14 cellular contexts compared by ENCODE assay signal in the genomic region with DNA sequence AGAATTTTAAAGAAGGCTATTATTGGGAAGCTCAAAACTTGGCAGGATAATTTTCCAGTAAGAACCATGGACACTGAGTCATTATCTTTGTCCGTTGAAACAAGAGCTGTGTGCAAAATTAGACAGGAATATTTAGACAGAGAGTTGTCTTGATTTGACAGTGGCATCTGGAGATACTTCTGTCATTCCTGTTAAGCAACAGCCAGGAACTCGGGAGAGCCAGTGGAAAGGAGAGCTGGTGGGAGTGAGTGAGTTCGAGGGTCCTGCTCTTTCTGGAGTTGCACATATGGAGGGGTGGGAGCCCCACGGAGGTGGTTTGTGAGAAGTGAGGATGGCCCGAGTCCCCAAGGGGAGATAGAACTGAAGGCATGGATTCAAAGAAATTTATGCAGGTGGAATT. TPM values are rescaled to one million over a fixed set of nuclear protein-coding genes. Genes with fewer than 3 reads are reported as not detected.
DNase-seq lines count a peak whose midpoint lies in the region; ATAC-seq, FAIRE-seq and TF ChIP-seq lines count a peak whose summit lies in the region.
"Had no signal": no experiment of that assay in that cellular context is flagged by ENCODE, and none has a peak within 500 bp of the region (broad histone marks: within the 10 kb centered on the region; RNA-seq: fewer than 3 reads in every experiment).

No MANE protein-coding gene starts in this region.

- peaks cover 75% of the 10 kb centered on the region for H3K4me1 Mint-ChIP-seq in brain
- H3K4me1 Mint-ChIP-seq in naive thymus-derived CD8-positive, alpha-beta T cell = peaks cover 50 to 85% (median 77%) of the 10 kb centered on the region in 4 donors
- peaks cover 42% of the 10 kb centered on the region for H3K4me1 Mint-ChIP-seq in activated CD4-positive, alpha-beta T cell treated with anti-CD3 and anti-CD28 coated beads, Interleukin-2, amount 10 ng/mL, durations not matched to agents 7 days and 5 days

- H3K36me3 ChIP-seq in HepG2 (replicated peaks in 1 of 2; ENCODE audit: control insufficient read depth in 1 of 2, insufficient read depth in 2 of 2, low read length in 2 of 2) (peaks cover 0 to 2% of the 10 kb centered on the region in 2 experiments; a peak in 1 of 5 replicates), right lobe of liver (no peaks in the 10 kb centered on the region), aorta (ENCODE audit: control insufficient read depth in 1 of 2, insufficient read depth in 2 of 2, low read length in 1 of 2) (no peaks in the 10 kb centered on the region)

- no peak for TF ChIP-seq CTCF in HepG2 (CRISPR knock-in tag; IDR thresholded peaks at IDR 0.05)
- TF ChIP-seq CTCF in right lobe of liver (IDR thresholded peaks at IDR 0.05) = no peak
- TF ChIP-seq CTCF in brain (conservative IDR thresholded peaks at IDR 0.05) = no peak

- H3K36me3 Mint-ChIP-seq in brain = peaks cover 4% of the 10 kb centered on the region
- H3K36me3 Mint-ChIP-seq in naive thymus-derived CD8-positive, alpha-beta T cell = peaks cover under 1 to 10% (median under 1%) of the 10 kb centered on the region in 3 donors
- peaks cover 5% of the 10 kb centered on the region for H3K36me3 Mint-ChIP-seq in activated CD4-positive, alpha-beta T cell treated with anti-CD3 and anti-CD28 coated beads, Interleukin-2, amount 10 ng/mL, durations not matched to agents 7 days and 5 days (ENCODE audit: low read depth)

- peak overlapping the region; percentile 94 for H3K27ac ChIP-seq in HepG2 (ENCODE audit: extremely low read length, insufficient read depth, low read length)
- no peak overlapping the region for H3K27ac ChIP-seq in right lobe of liver
- H3K27ac ChIP-seq in aorta (ENCODE audit: low read depth in 1 of 2, low read length in 2 of 2) = no peak overlapping the region

- WGBS in HepG2 (ENCODE audit: low lambda C conversion rate) = 48% methylated on average over 5 of the region's 5 CpGs
- WGBS in right lobe of liver (ENCODE audit: insufficient coverage, low coverage, low lambda C conversion rate, missing lambda C conversion rate) = 59% methylated on average over 5 of the region's 5 CpGs
- WGBS in aorta, 2 donors = 80% methylated on average over 5 of the region's 5 CpGs

- H3K4me2 ChIP-seq in HepG2 (ENCODE audit: low read depth, low read length) = peak overlapping the region; percentile 94

- H3K9ac ChIP-seq in HepG2 (ENCODE audit: insufficient read depth, low read depth, low read length) = peak overlapping the region; percentile 42

- FAIRE-seq in HepG2 (lab: Jason Lieb, UNC) = no peak

- H3K27me3 Mint-ChIP-seq in brain = peaks cover 9% of the 10 kb centered on the region
- H3K27me3 Mint-ChIP-seq in naive thymus-derived CD8-positive, alpha-beta T cell = no peaks in the 10 kb centered on the region
- no peaks in the 10 kb centered on the region for H3K27me3 Mint-ChIP-seq in activated CD4-positive, alpha-beta T cell treated with anti-CD3 and anti-CD28 coated beads, Interleukin-2, amount 10 ng/mL, durations not matched to agents 7 days and 5 days

- H4K20me1 ChIP-seq in HepG2 (ENCODE audit: insufficient read depth, low read length) = peaks cover 15% of the 10 kb centered on the region

- H3K79me2 ChIP-seq in HepG2 (ENCODE audit: insufficient read depth, low read length) = peaks cover 74% of the 10 kb centered on the region

- CTCF ChIA-PET in HepG2 (lab: Yijun Ruan, JAX; ENCODE audit: low intra/inter-chr PET ratio, low total read pairs) = no interaction called here
- CTCF ChIA-PET in activated CD4-positive, alpha-beta T cell treated with anti-CD3 and anti-CD28 coated beads, Interleukin-2, amount 10 ng/mL, durations not matched to agents 7 days and 5 days (lab: Charles Lee) = interaction anchor here (1.3 kb wide), 1 partner anchor 11 kb away, joined by 3 read pairs; no protein-coding TSS in a partner anchor

- no peak for TF ChIP-seq RAD21 in HepG2 (CRISPR knock-in tag; IDR thresholded peaks at IDR 0.05)

- H2AFZ ChIP-seq in HepG2 (ENCODE audit: low read length) = no peak overlapping the region

- TF ChIP-seq EP300 in HepG2 (IDR thresholded peaks at IDR 0.05; ENCODE audit: low read depth in 2 of 2, low read length in 2 of 2) = no peak
- no peak for TF ChIP-seq EP300 in HepG2 (CRISPR knock-in tag; IDR thresholded peaks at IDR 0.05; ENCODE audit: borderline replicate concordance)

- POLR2A ChIA-PET in HepG2 (lab: Yijun Ruan, JAX) = interaction anchor here (6.5 kb wide), 1 partner anchor 31 kb away, joined by 46 read pairs; no protein-coding TSS in a partner anchor
- POLR2A ChIA-PET in naive thymus-derived CD8-positive, alpha-beta T cell (lab: Charles Lee) = no interaction called here
- POLR2A ChIA-PET in activated CD4-positive, alpha-beta T cell treated with anti-CD3 and anti-CD28 coated beads, Interleukin-2, amount 10 ng/mL, durations not matched to agents 7 days and 5 days (lab: Charles Lee) = no interaction called here

- H3K4me1 ChIP-seq in HepG2 (ENCODE audit: insufficient read depth, low read length) (peaks cover 79% of the 10 kb centered on the region), right lobe of liver (peaks cover 0 to 74% (median 17%) of the 10 kb centered on the region in 4 donors), aorta (ENCODE audit: control insufficient read depth in 1 of 2, insufficient read depth in 2 of 2, low read length in 2 of 2) (peaks cover 0 to 4% of the 10 kb centered on the region in 2 donors)

- H3K27ac Mint-ChIP-seq in brain = peak overlapping the region in 3 of 5 experiments; percentile 8 to 83 (median 16)
- H3K27ac Mint-ChIP-seq in naive thymus-derived CD8-positive, alpha-beta T cell = peak overlapping the region in 7 of 10 donors; percentile 20 to 82 (median 52)
- no peak overlapping the region for H3K27ac Mint-ChIP-seq in activated CD4-positive, alpha-beta T cell treated with anti-CD3 and anti-CD28 coated beads, Interleukin-2, amount 10 ng/mL, durations not matched to agents 7 days and 5 days

- DNase-seq in HepG2 (ENCODE audit: low spot score) = no peak
- no peak for DNase-seq in right lobe of liver
- no peak for DNase-seq in naive thymus-derived CD8-positive, alpha-beta T cell
- DNase-seq in aorta = no peak
- no peak for DNase-seq in effector CD4-positive, alpha-beta T cell
- DNase-seq in NCI-H2029 treated with DMSO at 0.1 percent for 48 hours (lab: John Stamatoyannopoulos, UW) = no peak
- DNase-seq in activated CD4-positive, alpha-beta T cell treated with anti-CD3 and anti-CD28 coated beads, Interleukin-2, amount 10 ng/mL, durations not matched to agents 7 days and 5 days = no peak
- DNase-seq: activated CD8-positive, alpha-beta memory T cell treated with anti-CD3 and anti-CD28 coated beads, Interleukin-2, amount 50 U/mL, for 48 hours; activated naive CD4-positive, alpha-beta T cell treated with anti-CD3 and anti-CD28 coated beads, Interleukin-2, amount 50 U/mL, for 16 hours; DMS 273 treated with DMSO at 0.1 percent for 48 hours; NCI-H1436; NK-92 treated with Interleukin-12 subunit alpha and Interleukin-12 subunit beta, amount 100 ng/mL, for 24 hours; substantia nigra had no signal

- no peak for ATAC-seq in HepG2
- no peak for ATAC-seq in right lobe of liver
- no peak for ATAC-seq in naive thymus-derived CD8-positive, alpha-beta T cell
- ATAC-seq in aorta (ENCODE audit: low FRiP score) = no peak

- H3K9me3 Mint-ChIP-seq in brain = peaks cover 0 to 4% (median 3%) of the 10 kb centered on the region in 5 experiments
- H3K9me3 Mint-ChIP-seq in naive thymus-derived CD8-positive, alpha-beta T cell = peaks cover 0 to 2% (median 0%) of the 10 kb centered on the region in 9 donors
- no peaks in the 10 kb centered on the region for H3K9me3 Mint-ChIP-seq in activated CD4-positive, alpha-beta T cell treated with anti-CD3 and anti-CD28 coated beads, Interleukin-2, amount 10 ng/mL, durations not matched to agents 7 days and 5 days

- in situ Hi-C loops in HepG2 (cut with HindIII; ENCODE audit: extremely low pct_ligation_motif_present, low pct_unique_long_range_greater_than_20kb) = no loop called here

- H3K4me3 ChIP-seq in HepG2 (replicated peaks in 1 of 3; ENCODE audit: insufficient read depth in 1 of 3, low read depth in 2 of 3, low read length in 3 of 3) (peak overlapping the region; percentile 2 to 74 (median 49); a peak in 4 of 6 replicates), right lobe of liver (no peak overlapping the region), aorta (ENCODE audit: low read length in 2 of 2) (no peak overlapping the region)

- no peaks in the 10 kb centered on the region; a peak in 1 of 5 replicates for H3K27me3 ChIP-seq in HepG2 (ENCODE audit: control insufficient read depth in 1 of 2, insufficient read depth in 2 of 2, low read length in 2 of 2)
- no peaks in the 10 kb centered on the region for H3K27me3 ChIP-seq in right lobe of liver
- H3K27me3 ChIP-seq in aorta (ENCODE audit: control insufficient read depth in 1 of 2, insufficient read depth in 2 of 2, low read length in 1 of 2) = no peaks in the 10 kb centered on the region

- TF ChIP-seq POLR2A in HepG2 (IDR thresholded peaks at IDR 0.05; ENCODE audit: insufficient read depth in 1 of 2, low read depth in 2 of 2, low read length in 2 of 2) = no peak
- no peak for TF ChIP-seq POLR2A in right lobe of liver (IDR thresholded peaks at IDR 0.05)

- H3K9me3 ChIP-seq in HepG2 (ENCODE audit: low read length) = no peaks in the 10 kb centered on the region
- H3K9me3 ChIP-seq in right lobe of liver = no peaks in the 10 kb centered on the region
- no peaks in the 10 kb centered on the region for H3K9me3 ChIP-seq in aorta (ENCODE audit: control insufficient read depth, low read length)

- BruUV-seq in HepG2 (replicated peaks; lab: Mats Ljungman, UMichigan) = no TSS peak

- intact Hi-C loops in HepG2 (cut with micrococcal nuclease; ENCODE audit: unreplicated experiment) = no loop called here
- intact Hi-C loops in right lobe of liver (cut with DNase I) = no loop called here
- intact Hi-C loops in aorta (cut with DNase I) = no loop called here

- H3K4me3 Mint-ChIP-seq in brain = peak overlapping the region in 2 of 5 experiments; percentile 2 to 97
- H3K4me3 Mint-ChIP-seq in naive thymus-derived CD8-positive, alpha-beta T cell = peak overlapping the region in 8 of 10 donors; percentile 9 to 96 (median 44)
- H3K4me3 Mint-ChIP-seq in activated CD4-positive, alpha-beta T cell treated with anti-CD3 and anti-CD28 coated beads, Interleukin-2, amount 10 ng/mL, durations not matched to agents 7 days and 5 days = no peak overlapping the region

RNA-seq across cellular contexts. Expression of gene COQ8A, which starts 3.1 kb away (rescaled TPM):
- total RNA-seq in HepG2 (2016; rRNA removed; fragmentation: Illumina TruSeq; extraction: Trizol) (63.3 and 88.7 TPM in 2 replicates), right lobe of liver (10 to 100 TPM; 51.6 to 78.1 (median 69.6) TPM), aorta (10 to 100 TPM; 13.9 to 27.3 TPM)
- total RNA-seq in HepG2 (2016; cell fraction: cytosol; rRNA removed; fragmentation: Illumina TruSeq; extraction: Trizol; ENCODE audit: low read depth) = 25.9 and 28.8 TPM in 2 replicates
- total RNA-seq in HepG2 (2016; cell fraction: insoluble cytoplasmic fraction; rRNA removed; fragmentation: Illumina TruSeq; extraction: Trizol) = 60.2 and 93.0 TPM in 2 replicates
- 26.6 and 26.8 TPM in 2 replicates for total RNA-seq in HepG2 (2016; cell fraction: membrane; rRNA removed; fragmentation: Illumina TruSeq; extraction: Trizol)
- 66.7 and 69.0 TPM in 2 replicates for total RNA-seq in HepG2 (2016; cell fraction: nucleus; rRNA removed; fragmentation: Illumina TruSeq; extraction: Trizol)
- polyA plus RNA-seq in HepG2 (2011; rRNA removed) (60.4 and 72.2 TPM in 2 replicates), brain (ENCODE audit: insufficient read depth, low read depth, low replicate concordance) (99.6 TPM), aorta (10 to 100 TPM; 11.4 to 37.5 TPM)
- 53.6 and 65.9 TPM in 2 replicates for polyA plus RNA-seq in HepG2 (2011; cell fraction: cytosol; rRNA removed)
- 117 and 151 TPM in 2 replicates for polyA plus RNA-seq in HepG2 (2011; cell fraction: nucleus; rRNA removed)
- polyA plus RNA-seq in HepG2 (2012) = 69.4 and 75.0 TPM in 2 replicates
- polyA plus RNA-seq in HepG2 (2016; cell fraction: cytosol; fragmentation: Illumina TruSeq; extraction: Trizol; ENCODE audit: low read depth) = 6.0 and 6.9 TPM in 2 replicates
- 55.2 and 65.3 TPM in 2 replicates for polyA plus RNA-seq in HepG2 (2016; cell fraction: insoluble cytoplasmic fraction; fragmentation: Illumina TruSeq; extraction: Trizol; ENCODE audit: low read depth)
- 14.1 and 15.8 TPM in 2 replicates for polyA plus RNA-seq in HepG2 (2016; cell fraction: membrane; fragmentation: Illumina TruSeq; extraction: Trizol; ENCODE audit: low read depth)
- polyA plus RNA-seq in HepG2 (2016; cell fraction: nucleus; fragmentation: Illumina TruSeq; extraction: Trizol; ENCODE audit: insufficient read depth, low read depth) = 146 and 150 TPM in 2 replicates
- polyA minus RNA-seq in HepG2 (2011; rRNA and poly(A)+ RNA removed; ENCODE audit: low replicate concordance) = 30.4 and 75.1 TPM in 2 replicates
- 31.1 and 31.3 TPM in 2 replicates for polyA minus RNA-seq in HepG2 (2011; cell fraction: cytosol; rRNA and poly(A)+ RNA removed)
- polyA minus RNA-seq in HepG2 (2011; cell fraction: nucleus; rRNA and poly(A)+ RNA removed) = 28.2 and 38.1 TPM in 2 replicates
- 10 to 100 TPM; 77.9 to 78.6 TPM for total RNA-seq in naive thymus-derived CD8-positive, alpha-beta T cell
- 10 to 100 TPM; 37.7 to 74.2 (median 63.8) TPM for polyA plus RNA-seq in naive thymus-derived CD8-positive, alpha-beta T cell
- 10 to 100 TPM; 22.6 to 25.5 TPM for total RNA-seq in activated CD4-positive, alpha-beta T cell treated with anti-CD3 and anti-CD28 coated beads, Interleukin-2, amount 10 ng/mL, durations not matched to agents 7 days and 5 days

Comparison
In these comparisons a context has a peak if more than half of its experiments do, and no peak if none do; other contexts are left out.
1. H3K4me3 ChIP-seq: peak in HepG2 (3 of 3); none in right lobe of liver (0 of 3) and aorta (0 of 2).